Comparison of ENCODE assay signal across 9 cellular contexts in the genomic region with DNA sequence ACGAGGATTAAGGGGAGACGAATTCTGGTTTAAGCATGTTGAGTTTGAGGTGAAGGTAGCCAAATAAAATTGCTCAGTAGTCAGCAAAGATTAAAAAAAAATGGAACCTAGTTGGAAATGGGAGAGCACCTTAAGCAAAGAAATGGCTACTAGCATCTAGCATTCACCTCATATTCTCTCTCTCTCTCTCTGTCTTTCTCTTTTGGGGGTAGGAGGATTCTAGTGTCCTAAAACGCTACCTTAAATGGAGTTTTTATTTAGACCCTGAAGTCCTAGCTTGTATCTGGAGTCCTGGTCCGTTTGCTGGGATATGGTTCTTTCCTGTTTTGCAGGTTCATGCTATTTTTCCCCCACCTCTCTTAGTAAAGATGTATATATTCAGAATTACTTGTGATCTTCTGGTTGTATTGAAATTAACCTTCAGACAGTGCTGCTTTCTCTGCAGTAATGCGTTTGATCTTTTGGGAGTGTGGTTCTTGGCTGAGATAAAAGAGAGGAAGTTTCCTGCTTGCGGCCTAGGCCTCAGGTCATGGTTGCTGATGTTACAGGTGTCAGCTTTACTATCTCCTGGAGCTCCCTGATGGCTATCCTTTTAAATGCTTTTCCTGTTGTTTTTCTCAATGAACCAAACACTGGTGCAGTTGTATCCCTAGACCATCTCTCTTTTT. TPM values are rescaled to one million over a fixed set of nuclear protein-coding genes. Genes with fewer than 3 reads are reported as not detected.
DNase-seq lines count a peak whose midpoint lies in the region; ATAC-seq, FAIRE-seq and TF ChIP-seq lines count a peak whose summit lies in the region.
"Had no signal": no experiment of that assay in that cellular context is flagged by ENCODE, and none has a peak within 500 bp of the region (broad histone marks: within the 10 kb centered on the region; RNA-seq: fewer than 3 reads in every experiment).

No MANE protein-coding gene starts in this region.

- no peaks in the 10 kb centered on the region for H3K9me3 Mint-ChIP-seq in chondrocyte (ENCODE audit: low read depth)
- no peaks in the 10 kb centered on the region for H3K9me3 Mint-ChIP-seq in stimulated activated naive CD8-positive, alpha-beta T cell treated with anti-CD3 and anti-CD28 coated beads, Interleukin-15, amount 100 ng/mL, for 72 hours

- H3K27ac Mint-ChIP-seq in chondrocyte (ENCODE audit: unreplicated experiment), result peak overlapping the region; percentile 4
- H3K27ac Mint-ChIP-seq in stimulated activated naive CD8-positive, alpha-beta T cell treated with anti-CD3 and anti-CD28 coated beads, Interleukin-15, amount 100 ng/mL, for 72 hours, result no peak overlapping the region

- DNase-seq in activated T-cell treated with anti-CD3 and anti-CD28 coated beads for 1 hour (ENCODE audit: low read depth) (peak; percentile 21), T-helper 9 cell (peak; percentile 32), chondrocyte (ENCODE audit: low spot score) (no peak), HTR-8/SVneo (ENCODE audit: insufficient read length, low spot score) (no peak), posterior vena cava (ENCODE audit: low spot score) (no peak), NCI-H526 (lab: John Stamatoyannopoulos, UW) (no peak)
- no peak for DNase-seq in activated T-cell treated with anti-CD3 and anti-CD28 coated beads, Interleukin-2, amount 50 U/mL, for 48 hours
- DNase-seq in stimulated activated naive CD8-positive, alpha-beta T cell treated with anti-CD3 and anti-CD28 coated beads, Interleukin-15, amount 100 ng/mL, for 72 hours, result peak in 1 of 2 donors; percentile 25
- DNase-seq: NCI-H226 had no signal

- H3K4me3 Mint-ChIP-seq in chondrocyte (ENCODE audit: unreplicated experiment), result no peak overlapping the region
- peak overlapping the region; percentile 31 to 70 for H3K4me3 Mint-ChIP-seq in stimulated activated naive CD8-positive, alpha-beta T cell treated with anti-CD3 and anti-CD28 coated beads, Interleukin-15, amount 100 ng/mL, for 72 hours

- H3K4me1 Mint-ChIP-seq in chondrocyte (ENCODE audit: low read depth), result peaks cover 88% of the 10 kb centered on the region
- H3K4me1 Mint-ChIP-seq in stimulated activated naive CD8-positive, alpha-beta T cell treated with anti-CD3 and anti-CD28 coated beads, Interleukin-15, amount 100 ng/mL, for 72 hours, result peaks cover 82% of the 10 kb centered on the region

- intact Hi-C loops in posterior vena cava (cut with DNase I), result loop anchor here in 1 of 2 donors (5.0 kb wide), 1 partner anchor 1304 kb away; no protein-coding TSS in a partner anchor

- H3K36me3 Mint-ChIP-seq in chondrocyte (ENCODE audit: low read depth), result no peaks in the 10 kb centered on the region

- peak; percentile 87 for ATAC-seq in stimulated activated naive CD8-positive, alpha-beta T cell treated with anti-CD3 and anti-CD28 coated beads, Interleukin-15, amount 100 ng/mL, for 72 hours

- H3K27me3 Mint-ChIP-seq in chondrocyte (ENCODE audit: low read depth), result no peaks in the 10 kb centered on the region
- H3K27me3 Mint-ChIP-seq in stimulated activated naive CD8-positive, alpha-beta T cell treated with anti-CD3 and anti-CD28 coated beads, Interleukin-15, amount 100 ng/mL, for 72 hours, result no peaks in the 10 kb centered on the region

- TF ChIP-seq CTCF in chondrocyte (IDR thresholded peaks at IDR 0.05), result no peak

- FAIRE-seq in HTR-8/SVneo (lab: Jason Lieb, UNC), result no peak

RNA-seq across cellular contexts. Expression of gene TGFBR1, which starts 8.0 kb away (rescaled TPM):
- total RNA-seq in chondrocyte (71.1 to 109 TPM (median 105 TPM) in 3 replicates), posterior vena cava (10 to 100 TPM; 85.0 to 91.6 TPM)

Comparison
In these comparisons a context has a peak if more than half of its experiments do, and no peak if none do; other contexts are left out.
1. DNase-seq: peak in activated T-cell treated with anti-CD3 and anti-CD28 coated beads for 1 hour (single experiment) and T-helper 9 cell (single experiment); none in activated T-cell treated with anti-CD3 and anti-CD28 coated beads, Interleukin-2, amount 50 U/mL, for 48 hours (0 of 2), chondrocyte (single experiment), HTR-8/SVneo (single experiment), posterior vena cava (single experiment) and NCI-H526 (0 of 2).